ENCODE assay signal across 19 cellular contexts in the genomic region with DNA sequence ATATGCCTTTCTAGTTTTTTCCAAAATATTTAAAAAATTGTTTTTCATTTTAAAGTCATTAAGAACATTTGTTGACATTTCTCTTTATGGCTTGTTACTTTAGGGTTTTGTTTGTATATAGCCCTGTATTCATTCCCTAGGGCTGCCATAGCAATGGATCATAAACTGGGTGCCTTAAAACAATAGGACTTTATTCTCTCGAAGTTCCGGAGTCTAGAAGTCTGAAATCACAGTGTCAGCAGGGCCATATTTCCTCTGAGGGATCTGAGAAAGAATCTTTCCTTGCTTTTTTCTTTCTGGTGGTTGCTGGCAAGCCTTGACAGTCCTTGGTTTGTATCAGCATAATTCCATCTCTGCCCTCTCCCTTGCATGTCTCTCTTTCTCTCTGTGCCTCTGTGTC.
DNase-seq lines count a peak whose midpoint lies in the region; ATAC-seq and TF ChIP-seq lines count a peak whose summit lies in the region.
"Had no signal": no experiment of that assay in that cellular context is flagged by ENCODE, and none has a peak within 500 bp of the region (broad histone marks: within the 10 kb centered on the region; RNA-seq: fewer than 3 reads in every experiment).

No MANE protein-coding gene starts in this region.

- H3K36me3 ChIP-seq in colonic mucosa (no peaks in the 10 kb centered on the region), mesodermal cell (ENCODE audit: control insufficient read depth, insufficient read depth, low read length) (no peaks in the 10 kb centered on the region), transverse colon (no peaks in the 10 kb centered on the region), body of pancreas (replicated peaks in 1 of 2; ENCODE audit: insufficient read depth in 1 of 2, low read depth in 2 of 2) (no peaks in the 10 kb centered on the region)

- POLR2A ChIA-PET in MCF 10A (lab: Yijun Ruan, JAX) = no interaction called here

- no peaks in the 10 kb centered on the region for H3K27me3 ChIP-seq in colonic mucosa
- H3K27me3 ChIP-seq in transverse colon = no peaks in the 10 kb centered on the region
- no peaks in the 10 kb centered on the region for H3K27me3 ChIP-seq in body of pancreas

- DNase-seq in COLO829 (ENCODE audit: low spot score) (peak; percentile 60), colonic mucosa (peak; percentile 36), transverse colon (no peak), NOMO-1 treated with DMSO at 0.1 percent for 48 hours (lab: John Stamatoyannopoulos, UW; ENCODE audit: unreplicated experiment) (no peak), MCF 10A (ENCODE audit: unreplicated experiment) (no peak), body of pancreas (no peak)
- DNase-seq: AML-193; CD4-positive, alpha-beta T cell; DMS153; DMS79; GDM1; HCEC 1CT had no signal

- H3K9ac ChIP-seq in colonic mucosa (ENCODE audit: low read depth in 2 of 2, low read length in 2 of 2) = peak overlapping the region in 1 of 2 donors; percentile 38

- CTCF ChIA-PET in MCF 10A (lab: Yijun Ruan, JAX) = no interaction called here

- TF ChIP-seq POLR2A in transverse colon (IDR thresholded peaks at IDR 0.05) (no peak), body of pancreas (IDR thresholded peaks at IDR 0.05) (no peak)

- H3K36me3 Mint-ChIP-seq in MCF 10A (ENCODE audit: insufficient read depth, unreplicated experiment) = peaks cover 6% of the 10 kb centered on the region

- TF ChIP-seq CTCF in colonic mucosa (IDR thresholded peaks at IDR 0.05) = no peak
- TF ChIP-seq CTCF in transverse colon (IDR thresholded peaks at IDR 0.05) = no peak
- TF ChIP-seq CTCF in MCF 10A (IDR thresholded peaks at IDR 0.05; ENCODE audit: unreplicated experiment) = no peak
- no peak for TF ChIP-seq CTCF in body of pancreas (IDR thresholded peaks at IDR 0.05)

- no TSS peak for BruUV-seq in MCF 10A (replicated peaks; lab: Mats Ljungman, UMichigan)

- H3K27me3 Mint-ChIP-seq in MCF 10A (ENCODE audit: insufficient read depth, unreplicated experiment) = peaks cover 27% of the 10 kb centered on the region
- H3K27me3 Mint-ChIP-seq: CD4-positive, alpha-beta T cell; IgD-negative memory B cell had no signal

- no peak overlapping the region for H3K27ac Mint-ChIP-seq in MCF 10A (ENCODE audit: low read depth, unreplicated experiment)
- H3K27ac Mint-ChIP-seq: CD4-positive, alpha-beta T cell; GM23338; IgD-negative memory B cell had no signal

- intact Hi-C loops in colonic mucosa (cut with DNase I) (no loop called here), transverse colon (cut with DNase I; ENCODE audit: low total_unique reads) (no loop called here), MCF 10A (cut with micrococcal nuclease) (no loop called here), body of pancreas (cut with DNase I) (no loop called here)

- H3K4me3 Mint-ChIP-seq in MCF 10A (ENCODE audit: unreplicated experiment) = no peak overlapping the region
- H3K4me3 Mint-ChIP-seq: CD4-positive, alpha-beta T cell; GM23338; IgD-negative memory B cell had no signal

- H3K9me3 Mint-ChIP-seq in MCF 10A (ENCODE audit: unreplicated experiment) = peaks cover 9% of the 10 kb centered on the region

- in situ Hi-C loops in transverse colon (cut with MboI; ENCODE audit: low pct_ligation_motif_present in 1 of 4, low pct_unique_long_range_greater_than_20kb in 1 of 4, low sequenced_read_pairs in 3 of 4) = no loop called here

- H3K4me1 ChIP-seq in colonic mucosa (peaks cover 5% of the 10 kb centered on the region), mesodermal cell (ENCODE audit: control insufficient read depth, insufficient read depth, low read length, poor library complexity, severe bottlenecking) (no peaks in the 10 kb centered on the region), transverse colon (peaks cover 0 to 53% (median 32%) of the 10 kb centered on the region in 4 donors), body of pancreas (no peaks in the 10 kb centered on the region)
- H3K4me1 ChIP-seq: A549 had no signal

- no peak for TF ChIP-seq EP300 in transverse colon (IDR thresholded peaks at IDR 0.05; ENCODE audit: low read depth)

- WGBS in mesodermal cell (ENCODE audit: insufficient coverage in 2 of 2), 2 experiments = 85 to 100% methylated on average over 2 of the region's 2 CpGs
- 49 to 90% methylated on average over 2 of the region's 2 CpGs for WGBS in transverse colon (ENCODE audit: low coverage in 1 of 2), 2 donors
- 72 to 88% methylated on average over 2 of the region's 2 CpGs for WGBS in body of pancreas, 2 donors

- no peak for ATAC-seq in body of pancreas
- ATAC-seq: A549, GM23338, HepG2 had no signal

- peak overlapping the region; percentile 67 for H3K27ac ChIP-seq in colonic mucosa
- peak overlapping the region; percentile 41 for H3K27ac ChIP-seq in mesodermal cell (ENCODE audit: low read depth, low read length, severe bottlenecking)
- peak overlapping the region; percentile 70 to 80 (median 74) for H3K27ac ChIP-seq in transverse colon
- no peak overlapping the region for H3K27ac ChIP-seq in body of pancreas
- H3K27ac ChIP-seq: 22Rv1, A549, C4-2B had no signal

- H3K4me3 ChIP-seq in colonic mucosa = no peak overlapping the region
- no peak overlapping the region for H3K4me3 ChIP-seq in mesodermal cell (ENCODE audit: extremely low read depth, insufficient read depth, low read length, poor library complexity, severe bottlenecking)
- no peak overlapping the region for H3K4me3 ChIP-seq in transverse colon
- no peak overlapping the region for H3K4me3 ChIP-seq in body of pancreas
- H3K4me3 ChIP-seq: A549, GM23338 had no signal

- H3K4me1 Mint-ChIP-seq in MCF 10A (ENCODE audit: insufficient read depth, unreplicated experiment) = peaks cover 19% of the 10 kb centered on the region
- H3K4me1 Mint-ChIP-seq: IgD-negative memory B cell had no signal

- H3K9me3 ChIP-seq in colonic mucosa = no peaks in the 10 kb centered on the region
- no peaks in the 10 kb centered on the region for H3K9me3 ChIP-seq in mesodermal cell (ENCODE audit: control insufficient read depth, low read length)
- H3K9me3 ChIP-seq in transverse colon = no peaks in the 10 kb centered on the region
- H3K9me3 ChIP-seq in body of pancreas = no peaks in the 10 kb centered on the region
- H3K9me3 ChIP-seq: A549 had no signal

Comparison
In these comparisons a context has a peak if more than half of its experiments do, and no peak if none do; other contexts are left out.
1. DNase-seq: peak in COLO829 (single experiment) and colonic mucosa (single experiment); none in transverse colon (single experiment), NOMO-1 treated with DMSO at 0.1 percent for 48 hours (single experiment), MCF 10A (single experiment) and body of pancreas (0 of 4).
2. H3K27ac ChIP-seq: peak in colonic mucosa (single experiment), mesodermal cell (single experiment) and transverse colon (4 of 4); none in body of pancreas (0 of 4).